Comparison of ENCODE assay signal across 8 cellular contexts in the genomic region with DNA sequence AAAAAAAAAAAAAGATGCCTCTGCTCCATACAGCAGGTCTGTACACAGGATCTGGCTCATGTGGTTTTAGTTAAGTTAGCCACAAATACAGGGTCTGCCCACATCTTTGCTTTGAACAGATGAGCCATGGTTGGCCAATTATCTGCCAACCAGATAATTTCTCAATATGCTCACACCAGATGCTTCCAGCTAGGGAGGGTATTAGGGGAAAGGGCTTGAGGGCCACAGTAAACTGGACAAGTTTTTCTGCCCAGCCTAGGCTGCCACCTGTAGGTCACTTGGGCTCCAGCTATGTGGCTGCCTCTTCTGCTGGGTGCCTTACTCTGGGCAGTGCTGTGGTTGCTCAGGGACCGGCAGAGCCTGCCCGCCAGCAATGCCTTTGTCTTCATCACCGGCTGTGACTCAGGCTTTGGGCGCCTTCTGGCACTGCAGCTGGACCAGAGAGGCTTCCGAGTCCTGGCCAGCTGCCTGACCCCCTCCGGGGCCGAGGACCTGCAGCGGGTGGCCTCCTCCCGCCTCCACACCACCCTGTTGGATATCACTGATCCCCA. TPM values are rescaled to one million over a fixed set of nuclear protein-coding genes. Genes with fewer than 3 reads are reported as not detected.
DNase-seq lines count a peak whose midpoint lies in the region; ATAC-seq and TF ChIP-seq lines count a peak whose summit lies in the region.

No MANE protein-coding gene starts in this region.

- DNase-seq in SKM-1 treated with dmso at 0.1 percent for 144 hours (lab: John Stamatoyannopoulos, UW; ENCODE audit: unreplicated experiment) (peak; percentile 19), SKM-1 (lab: John Stamatoyannopoulos, UW; ENCODE audit: unreplicated experiment) (no peak), NOMO-1 treated with dmso at 0.1 percent for 144 hours (lab: John Stamatoyannopoulos, UW; ENCODE audit: unreplicated experiment) (peak; percentile 72), endodermal cell (peak; percentile 89), mucosa of gallbladder (ENCODE audit: low spot score) (peak; percentile 80), T-helper 1 cell (no peak)

- H3K4me3 Mint-ChIP-seq in endodermal cell = no peak overlapping the region

- ATAC-seq in HG03432 (IDR thresholded peaks at IDR 0.05; ENCODE audit: unreplicated experiment) = no peak
- no peak for ATAC-seq in GM21360 (IDR thresholded peaks at IDR 0.05; ENCODE audit: unreplicated experiment)

- H3K27me3 Mint-ChIP-seq in endodermal cell (ENCODE audit: insufficient read depth) = no peaks in the 10 kb centered on the region

- peak; percentile 76 for TF ChIP-seq CTCF in endodermal cell (conservative IDR thresholded peaks at IDR 0.05)

- no peaks in the 10 kb centered on the region for H3K9me3 ChIP-seq in endodermal cell (ENCODE audit: control insufficient read depth, low read length)

- peak overlapping the region; percentile 44 for H3K27ac Mint-ChIP-seq in endodermal cell

- H3K36me3 Mint-ChIP-seq in endodermal cell (ENCODE audit: low read depth) = peaks cover 31% of the 10 kb centered on the region

- no peak overlapping the region for H3K9ac ChIP-seq in endodermal cell (ENCODE audit: extremely low read depth, low read length, poor library complexity, severe bottlenecking)

- 75% methylated on average over 8 to 9 of the region's 9 CpGs for WGBS in endodermal cell (ENCODE audit: insufficient coverage in 1 of 2, insufficient read length in 1 of 2), 2 experiments

- H3K4me1 ChIP-seq in endodermal cell (ENCODE audit: control insufficient read depth, insufficient read depth, low read length) = peaks cover 5% of the 10 kb centered on the region

- no peaks in the 10 kb centered on the region for H3K9me3 Mint-ChIP-seq in endodermal cell

- no peaks in the 10 kb centered on the region for H3K27me3 ChIP-seq in endodermal cell (ENCODE audit: control insufficient read depth, insufficient read depth, low read length, poor library complexity, severe bottlenecking)

- H3K36me3 ChIP-seq in endodermal cell (ENCODE audit: control insufficient read depth, insufficient read depth, low read length) = peaks cover 36% of the 10 kb centered on the region

- no peak overlapping the region for H3K27ac ChIP-seq in endodermal cell (ENCODE audit: low read depth, low read length)

- peaks cover 29% of the 10 kb centered on the region for H3K4me1 Mint-ChIP-seq in endodermal cell

- H3K4me3 ChIP-seq in endodermal cell (ENCODE audit: low read length) = no peak overlapping the region

RNA-seq across cellular contexts. Expression of gene RDH5, which starts 0.8 kb away (rescaled TPM):
- total RNA-seq in endodermal cell (1 to 10 TPM; 4.1 to 7.4 TPM), mucosa of gallbladder (43.0 TPM)
- 4.7 TPM for polyA plus RNA-seq in endodermal cell (2013, experiment 1 of 2)
- 3.5 TPM for polyA plus RNA-seq in endodermal cell (2013, experiment 2 of 2)

RNA-seq across cellular contexts. Expression of gene BLOC1S1, which starts 5.1 kb away (rescaled TPM):
- total RNA-seq in endodermal cell = 100 to 1,000 TPM in 1 of 2 donors, 10 to 100 TPM in 1; 95.1 to 102 TPM
- 93.0 TPM for polyA plus RNA-seq in endodermal cell (2013, experiment 1 of 2)
- 94.7 TPM for polyA plus RNA-seq in endodermal cell (2013, experiment 2 of 2)
- 158 TPM for total RNA-seq in mucosa of gallbladder

RNA-seq across cellular contexts. Expression of gene CD63, which starts 7.8 kb away (rescaled TPM):
- total RNA-seq in endodermal cell (1,000 to 10,000 TPM in 1 of 2 donors, 100 to 1,000 TPM in 1; 879 to 1,041 TPM), mucosa of gallbladder (1,148 TPM)
- polyA plus RNA-seq in endodermal cell (2013, experiment 1 of 2) = 447 TPM
- polyA plus RNA-seq in endodermal cell (2013, experiment 2 of 2) = 444 TPM

RNA-seq across cellular contexts. Expression of gene ITGA7, which starts 13.3 kb away (rescaled TPM):
- 100 to 1,000 TPM; 106 to 122 TPM for total RNA-seq in endodermal cell
- 77.3 TPM for polyA plus RNA-seq in endodermal cell (2013, experiment 1 of 2)
- polyA plus RNA-seq in endodermal cell (2013, experiment 2 of 2) = 71.6 TPM
- 152 TPM for total RNA-seq in mucosa of gallbladder

RNA-seq across cellular contexts. Expression of gene GDF11, which starts 22.0 kb away (rescaled TPM):
- total RNA-seq in endodermal cell (10 to 100 TPM; 29.8 to 33.0 TPM), mucosa of gallbladder (11.5 TPM)
- polyA plus RNA-seq in endodermal cell (2013, experiment 1 of 2) = 32.4 TPM
- polyA plus RNA-seq in endodermal cell (2013, experiment 2 of 2) = 28.6 TPM

Comparison
In these comparisons a context has a peak if more than half of its experiments do, and no peak if none do; other contexts are left out.
1. DNase-seq: peak in SKM-1 treated with dmso at 0.1 percent for 144 hours (single experiment), NOMO-1 treated with dmso at 0.1 percent for 144 hours (single experiment), endodermal cell (single experiment) and mucosa of gallbladder (single experiment); none in SKM-1 (single experiment) and T-helper 1 cell (0 of 5).